In the genomic region with DNA sequence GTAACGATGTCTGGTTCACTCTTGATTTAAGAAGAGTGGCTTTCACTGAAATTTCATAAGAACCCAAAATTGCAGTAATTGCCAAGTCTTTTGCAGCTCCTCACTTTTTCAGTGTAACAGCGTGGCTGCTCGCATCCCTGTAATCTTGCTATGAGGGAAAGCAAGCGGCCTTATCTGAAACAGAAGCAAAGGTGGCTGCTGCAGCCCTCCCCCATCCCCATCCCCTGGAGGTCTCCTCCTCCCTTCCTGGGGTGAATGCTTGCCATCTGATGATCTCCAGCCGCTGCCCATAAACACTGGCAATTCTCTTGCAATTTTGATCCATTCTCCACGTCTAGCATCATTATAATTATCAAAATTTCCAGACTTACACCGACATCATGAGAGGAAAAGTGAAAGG, we compare ENCODE assay signal across 1 cellular context.
TF ChIP-seq lines count a peak whose summit lies in the region.

No MANE protein-coding gene starts in this region.

TF ChIP-seq in K562, 482 proteins besides CTCF, POLR2A, EP300 and RAD21 (continued from another document and continues in another):
- TF ChIP-seq, protein P1, sequence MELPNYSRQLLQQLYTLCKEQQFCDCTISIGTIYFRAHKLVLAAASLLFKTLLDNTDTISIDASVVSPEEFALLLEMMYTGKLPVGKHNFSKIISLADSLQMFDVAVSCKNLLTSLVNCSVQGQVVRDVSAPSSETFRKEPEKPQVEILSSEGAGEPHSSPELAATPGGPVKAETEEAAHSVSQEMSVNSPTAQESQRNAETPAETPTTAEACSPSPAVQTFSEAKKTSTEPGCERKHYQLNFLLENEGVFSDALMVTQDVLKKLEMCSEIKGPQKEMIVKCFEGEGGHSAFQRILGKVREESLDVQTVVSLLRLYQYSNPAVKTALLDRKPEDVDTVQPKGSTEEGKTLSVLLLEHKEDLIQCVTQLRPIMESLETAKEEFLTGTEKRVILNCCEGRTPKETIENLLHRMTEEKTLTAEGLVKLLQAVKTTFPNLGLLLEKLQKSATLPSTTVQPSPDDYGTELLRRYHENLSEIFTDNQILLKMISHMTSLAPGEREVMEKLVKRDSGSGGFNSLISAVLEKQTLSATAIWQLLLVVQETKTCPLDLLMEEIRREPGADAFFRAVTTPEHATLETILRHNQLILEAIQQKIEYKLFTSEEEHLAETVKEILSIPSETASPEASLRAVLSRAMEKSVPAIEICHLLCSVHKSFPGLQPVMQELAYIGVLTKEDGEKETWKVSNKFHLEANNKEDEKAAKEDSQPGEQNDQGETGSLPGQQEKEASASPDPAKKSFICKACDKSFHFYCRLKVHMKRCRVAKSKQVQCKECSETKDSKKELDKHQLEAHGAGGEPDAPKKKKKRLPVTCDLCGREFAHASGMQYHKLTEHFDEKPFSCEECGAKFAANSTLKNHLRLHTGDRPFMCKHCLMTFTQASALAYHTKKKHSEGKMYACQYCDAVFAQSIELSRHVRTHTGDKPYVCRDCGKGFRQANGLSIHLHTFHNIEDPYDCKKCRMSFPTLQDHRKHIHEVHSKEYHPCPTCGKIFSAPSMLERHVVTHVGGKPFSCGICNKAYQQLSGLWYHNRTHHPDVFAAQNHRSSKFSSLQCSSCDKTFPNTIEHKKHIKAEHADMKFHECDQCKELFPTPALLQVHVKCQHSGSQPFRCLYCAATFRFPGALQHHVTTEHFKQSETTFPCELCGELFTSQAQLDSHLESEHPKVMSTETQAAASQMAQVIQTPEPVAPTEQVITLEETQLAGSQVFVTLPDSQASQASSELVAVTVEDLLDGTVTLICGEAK (IDR thresholded peaks at IDR 0.05) = 0 out of 2 replicates have a peak, but pooled peaks have one; percentile 6
- TF ChIP-seq, protein P1 (CRISPR knock-in tag; IDR thresholded peaks at IDR 0.05) = no peak
- TF ChIP-seq, protein P2, sequence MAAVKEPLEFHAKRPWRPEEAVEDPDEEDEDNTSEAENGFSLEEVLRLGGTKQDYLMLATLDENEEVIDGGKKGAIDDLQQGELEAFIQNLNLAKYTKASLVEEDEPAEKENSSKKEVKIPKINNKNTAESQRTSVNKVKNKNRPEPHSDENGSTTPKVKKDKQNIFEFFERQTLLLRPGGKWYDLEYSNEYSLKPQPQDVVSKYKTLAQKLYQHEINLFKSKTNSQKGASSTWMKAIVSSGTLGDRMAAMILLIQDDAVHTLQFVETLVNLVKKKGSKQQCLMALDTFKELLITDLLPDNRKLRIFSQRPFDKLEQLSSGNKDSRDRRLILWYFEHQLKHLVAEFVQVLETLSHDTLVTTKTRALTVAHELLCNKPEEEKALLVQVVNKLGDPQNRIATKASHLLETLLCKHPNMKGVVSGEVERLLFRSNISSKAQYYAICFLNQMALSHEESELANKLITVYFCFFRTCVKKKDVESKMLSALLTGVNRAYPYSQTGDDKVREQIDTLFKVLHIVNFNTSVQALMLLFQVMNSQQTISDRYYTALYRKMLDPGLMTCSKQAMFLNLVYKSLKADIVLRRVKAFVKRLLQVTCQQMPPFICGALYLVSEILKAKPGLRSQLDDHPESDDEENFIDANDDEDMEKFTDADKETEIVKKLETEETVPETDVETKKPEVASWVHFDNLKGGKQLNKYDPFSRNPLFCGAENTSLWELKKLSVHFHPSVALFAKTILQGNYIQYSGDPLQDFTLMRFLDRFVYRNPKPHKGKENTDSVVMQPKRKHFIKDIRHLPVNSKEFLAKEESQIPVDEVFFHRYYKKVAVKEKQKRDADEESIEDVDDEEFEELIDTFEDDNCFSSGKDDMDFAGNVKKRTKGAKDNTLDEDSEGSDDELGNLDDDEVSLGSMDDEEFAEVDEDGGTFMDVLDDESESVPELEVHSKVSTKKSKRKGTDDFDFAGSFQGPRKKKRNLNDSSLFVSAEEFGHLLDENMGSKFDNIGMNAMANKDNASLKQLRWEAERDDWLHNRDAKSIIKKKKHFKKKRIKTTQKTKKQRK (IDR thresholded peaks at IDR 0.05; ENCODE audit: borderline replicate concordance, low read depth, low read length) = no peak
- TF ChIP-seq ETV6 (IDR thresholded peaks at IDR 0.05; ENCODE audit: borderline replicate concordance in 1 of 2, low read depth in 2 of 2, low read length in 1 of 2) (no peak), ETV6 (CRISPR knock-in tag; IDR thresholded peaks at IDR 0.05; ENCODE audit: borderline replicate concordance) (no peak), ZNF124 (CRISPR knock-in tag; IDR thresholded peaks at IDR 0.05) (no peak), BHLHE40 (IDR thresholded peaks at IDR 0.05; ENCODE audit: low read length) (no peak), HEY1 (CRISPR knock-in tag; IDR thresholded peaks at IDR 0.05; ENCODE audit: borderline replicate concordance) (no peak), SMARCA4 (IDR thresholded peaks at IDR 0.05) (peak; percentile 36; the same call in 1 of the 2 replicates), TCF3 (CRISPR knock-in tag; IDR thresholded peaks at IDR 0.05) (peak; percentile 42), RBM17 (IDR thresholded peaks at IDR 0.05; ENCODE audit: borderline replicate concordance, low read depth, low read length) (no peak), ETV5 (CRISPR knock-in tag; IDR thresholded peaks at IDR 0.05; ENCODE audit: low read depth) (no peak), ZNF431 (CRISPR knock-in tag; IDR thresholded peaks at IDR 0.05) (no peak), ZNF184 (CRISPR knock-in tag; IDR thresholded peaks at IDR 0.05) (no peak), HNRNPL (IDR thresholded peaks at IDR 0.05; ENCODE audit: low read depth, low read length) (no peak), ZBTB8A (IDR thresholded peaks at IDR 0.05; ENCODE audit: partially characterized antibody) (no peak), GTF2A2 (tag; IDR thresholded peaks at IDR 0.05) (no peak), JUND (IDR thresholded peaks at IDR 0.05; ENCODE audit: borderline replicate concordance, low read depth, low read length) (0 out of 2 replicates have a peak, but pooled peaks have one; percentile 8), JUND (tag; IDR thresholded peaks at IDR 0.05; ENCODE audit: borderline replicate concordance, low read depth, low read length) (no peak; the same call in 2 of the 3 replicates)
- TF ChIP-seq, protein P3, sequence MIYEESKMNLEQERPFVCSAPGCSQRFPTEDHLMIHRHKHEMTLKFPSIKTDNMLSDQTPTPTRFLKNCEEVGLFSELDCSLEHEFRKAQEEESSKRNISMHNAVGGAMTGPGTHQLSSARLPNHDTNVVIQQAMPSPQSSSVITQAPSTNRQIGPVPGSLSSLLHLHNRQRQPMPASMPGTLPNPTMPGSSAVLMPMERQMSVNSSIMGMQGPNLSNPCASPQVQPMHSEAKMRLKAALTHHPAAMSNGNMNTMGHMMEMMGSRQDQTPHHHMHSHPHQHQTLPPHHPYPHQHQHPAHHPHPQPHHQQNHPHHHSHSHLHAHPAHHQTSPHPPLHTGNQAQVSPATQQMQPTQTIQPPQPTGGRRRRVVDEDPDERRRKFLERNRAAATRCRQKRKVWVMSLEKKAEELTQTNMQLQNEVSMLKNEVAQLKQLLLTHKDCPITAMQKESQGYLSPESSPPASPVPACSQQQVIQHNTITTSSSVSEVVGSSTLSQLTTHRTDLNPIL (CRISPR knock-in tag; IDR thresholded peaks at IDR 0.05) = no peak
- TF ChIP-seq, protein P4, sequence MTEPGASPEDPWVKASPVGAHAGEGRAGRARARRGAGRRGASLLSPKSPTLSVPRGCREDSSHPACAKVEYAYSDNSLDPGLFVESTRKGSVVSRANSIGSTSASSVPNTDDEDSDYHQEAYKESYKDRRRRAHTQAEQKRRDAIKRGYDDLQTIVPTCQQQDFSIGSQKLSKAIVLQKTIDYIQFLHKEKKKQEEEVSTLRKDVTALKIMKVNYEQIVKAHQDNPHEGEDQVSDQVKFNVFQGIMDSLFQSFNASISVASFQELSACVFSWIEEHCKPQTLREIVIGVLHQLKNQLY (CRISPR knock-in tag; conservative IDR thresholded peaks at IDR 0.05) = no peak
- TF ChIP-seq, protein P5, sequence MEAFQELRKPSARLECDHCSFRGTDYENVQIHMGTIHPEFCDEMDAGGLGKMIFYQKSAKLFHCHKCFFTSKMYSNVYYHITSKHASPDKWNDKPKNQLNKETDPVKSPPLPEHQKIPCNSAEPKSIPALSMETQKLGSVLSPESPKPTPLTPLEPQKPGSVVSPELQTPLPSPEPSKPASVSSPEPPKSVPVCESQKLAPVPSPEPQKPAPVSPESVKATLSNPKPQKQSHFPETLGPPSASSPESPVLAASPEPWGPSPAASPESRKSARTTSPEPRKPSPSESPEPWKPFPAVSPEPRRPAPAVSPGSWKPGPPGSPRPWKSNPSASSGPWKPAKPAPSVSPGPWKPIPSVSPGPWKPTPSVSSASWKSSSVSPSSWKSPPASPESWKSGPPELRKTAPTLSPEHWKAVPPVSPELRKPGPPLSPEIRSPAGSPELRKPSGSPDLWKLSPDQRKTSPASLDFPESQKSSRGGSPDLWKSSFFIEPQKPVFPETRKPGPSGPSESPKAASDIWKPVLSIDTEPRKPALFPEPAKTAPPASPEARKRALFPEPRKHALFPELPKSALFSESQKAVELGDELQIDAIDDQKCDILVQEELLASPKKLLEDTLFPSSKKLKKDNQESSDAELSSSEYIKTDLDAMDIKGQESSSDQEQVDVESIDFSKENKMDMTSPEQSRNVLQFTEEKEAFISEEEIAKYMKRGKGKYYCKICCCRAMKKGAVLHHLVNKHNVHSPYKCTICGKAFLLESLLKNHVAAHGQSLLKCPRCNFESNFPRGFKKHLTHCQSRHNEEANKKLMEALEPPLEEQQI (IDR thresholded peaks at IDR 0.05) = no peak
- TF ChIP-seq, protein P6, sequence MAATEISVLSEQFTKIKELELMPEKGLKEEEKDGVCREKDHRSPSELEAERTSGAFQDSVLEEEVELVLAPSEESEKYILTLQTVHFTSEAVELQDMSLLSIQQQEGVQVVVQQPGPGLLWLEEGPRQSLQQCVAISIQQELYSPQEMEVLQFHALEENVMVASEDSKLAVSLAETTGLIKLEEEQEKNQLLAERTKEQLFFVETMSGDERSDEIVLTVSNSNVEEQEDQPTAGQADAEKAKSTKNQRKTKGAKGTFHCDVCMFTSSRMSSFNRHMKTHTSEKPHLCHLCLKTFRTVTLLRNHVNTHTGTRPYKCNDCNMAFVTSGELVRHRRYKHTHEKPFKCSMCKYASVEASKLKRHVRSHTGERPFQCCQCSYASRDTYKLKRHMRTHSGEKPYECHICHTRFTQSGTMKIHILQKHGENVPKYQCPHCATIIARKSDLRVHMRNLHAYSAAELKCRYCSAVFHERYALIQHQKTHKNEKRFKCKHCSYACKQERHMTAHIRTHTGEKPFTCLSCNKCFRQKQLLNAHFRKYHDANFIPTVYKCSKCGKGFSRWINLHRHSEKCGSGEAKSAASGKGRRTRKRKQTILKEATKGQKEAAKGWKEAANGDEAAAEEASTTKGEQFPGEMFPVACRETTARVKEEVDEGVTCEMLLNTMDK (IDR thresholded peaks at IDR 0.05; ENCODE audit: borderline replicate concordance, insufficient read depth, low read depth, low read length, poor library complexity, severe bottlenecking) = no peak
- TF ChIP-seq, protein P7, sequence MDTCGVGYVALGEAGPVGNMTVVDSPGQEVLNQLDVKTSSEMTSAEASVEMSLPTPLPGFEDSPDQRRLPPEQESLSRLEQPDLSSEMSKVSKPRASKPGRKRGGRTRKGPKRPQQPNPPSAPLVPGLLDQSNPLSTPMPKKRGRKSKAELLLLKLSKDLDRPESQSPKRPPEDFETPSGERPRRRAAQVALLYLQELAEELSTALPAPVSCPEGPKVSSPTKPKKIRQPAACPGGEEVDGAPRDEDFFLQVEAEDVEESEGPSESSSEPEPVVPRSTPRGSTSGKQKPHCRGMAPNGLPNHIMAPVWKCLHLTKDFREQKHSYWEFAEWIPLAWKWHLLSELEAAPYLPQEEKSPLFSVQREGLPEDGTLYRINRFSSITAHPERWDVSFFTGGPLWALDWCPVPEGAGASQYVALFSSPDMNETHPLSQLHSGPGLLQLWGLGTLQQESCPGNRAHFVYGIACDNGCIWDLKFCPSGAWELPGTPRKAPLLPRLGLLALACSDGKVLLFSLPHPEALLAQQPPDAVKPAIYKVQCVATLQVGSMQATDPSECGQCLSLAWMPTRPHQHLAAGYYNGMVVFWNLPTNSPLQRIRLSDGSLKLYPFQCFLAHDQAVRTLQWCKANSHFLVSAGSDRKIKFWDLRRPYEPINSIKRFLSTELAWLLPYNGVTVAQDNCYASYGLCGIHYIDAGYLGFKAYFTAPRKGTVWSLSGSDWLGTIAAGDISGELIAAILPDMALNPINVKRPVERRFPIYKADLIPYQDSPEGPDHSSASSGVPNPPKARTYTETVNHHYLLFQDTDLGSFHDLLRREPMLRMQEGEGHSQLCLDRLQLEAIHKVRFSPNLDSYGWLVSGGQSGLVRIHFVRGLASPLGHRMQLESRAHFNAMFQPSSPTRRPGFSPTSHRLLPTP (IDR thresholded peaks at IDR 0.05; ENCODE audit: borderline replicate concordance, extremely low read depth, insufficient read length) = no peak
- TF ChIP-seq, protein P8, sequence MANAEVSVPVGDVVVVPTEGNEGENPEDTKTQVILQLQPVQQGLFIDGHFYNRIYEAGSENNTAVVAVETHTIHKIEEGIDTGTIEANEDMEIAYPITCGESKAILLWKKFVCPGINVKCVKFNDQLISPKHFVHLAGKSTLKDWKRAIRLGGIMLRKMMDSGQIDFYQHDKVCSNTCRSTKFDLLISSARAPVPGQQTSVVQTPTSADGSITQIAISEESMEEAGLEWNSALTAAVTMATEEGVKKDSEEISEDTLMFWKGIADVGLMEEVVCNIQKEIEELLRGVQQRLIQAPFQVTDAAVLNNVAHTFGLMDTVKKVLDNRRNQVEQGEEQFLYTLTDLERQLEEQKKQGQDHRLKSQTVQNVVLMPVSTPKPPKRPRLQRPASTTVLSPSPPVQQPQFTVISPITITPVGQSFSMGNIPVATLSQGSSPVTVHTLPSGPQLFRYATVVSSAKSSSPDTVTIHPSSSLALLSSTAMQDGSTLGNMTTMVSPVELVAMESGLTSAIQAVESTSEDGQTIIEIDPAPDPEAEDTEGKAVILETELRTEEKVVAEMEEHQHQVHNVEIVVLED (CRISPR knock-in tag; IDR thresholded peaks at IDR 0.05) = no peak
